ENCODE assay signal across 16 cellular contexts in the genomic region with DNA sequence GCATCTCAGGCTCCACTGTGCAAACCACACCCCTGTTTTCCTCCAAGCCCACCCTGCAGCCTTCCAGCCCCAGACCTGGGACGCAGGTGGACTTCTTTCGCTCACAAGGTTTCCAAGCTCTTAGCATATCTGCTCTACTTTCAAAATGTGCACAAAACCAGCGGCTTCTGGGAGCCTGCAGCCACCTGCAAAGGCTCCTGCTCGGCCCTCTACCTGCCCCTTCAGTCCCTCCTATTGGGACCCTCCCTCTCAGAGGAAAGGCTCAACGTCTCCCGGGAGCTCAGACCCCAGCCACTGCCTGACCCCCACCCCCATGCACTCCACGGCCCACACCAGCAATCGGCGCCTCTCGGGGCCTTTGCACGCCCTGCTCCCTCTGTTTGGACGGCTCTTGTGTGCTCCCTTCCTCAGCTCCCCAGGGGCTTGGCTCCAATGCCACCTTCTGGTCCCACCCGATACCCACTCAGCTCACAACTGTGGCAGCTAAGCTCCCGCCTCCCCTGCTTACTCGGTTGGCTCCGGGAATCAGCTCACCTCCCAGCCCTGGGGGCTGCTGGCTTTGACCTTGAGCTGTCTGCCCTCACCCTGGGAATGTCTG. TPM values are rescaled to one million over a fixed set of nuclear protein-coding genes. Genes with fewer than 3 reads are reported as not detected.
DNase-seq lines count a peak whose midpoint lies in the region; ATAC-seq and TF ChIP-seq lines count a peak whose summit lies in the region.
"Had no signal": no experiment of that assay in that cellular context is flagged by ENCODE, and none has a peak within 500 bp of the region (broad histone marks: within the 10 kb centered on the region; RNA-seq: fewer than 3 reads in every experiment).

No MANE protein-coding gene starts in this region.

- no peak for TF ChIP-seq POLR2A in tibial nerve (IDR thresholded peaks at IDR 0.05)

- H3K4me3 ChIP-seq in WERI-Rb-1 (ENCODE audit: low read depth, low read length) (no peak overlapping the region), lower lobe of right lung (no peak overlapping the region), tibial nerve (peak overlapping the region in 3 of 4 donors; percentile 28 to 58 (median 40))
- H3K4me3 ChIP-seq: cardiac muscle cell had no signal

- ATAC-seq in Right ventricle myocardium inferior (no peak), lower lobe of right lung (no peak)
- ATAC-seq: activated CD4-positive, CD25-positive, alpha-beta regulatory T cell treated with anti-CD3 and anti-CD28 coated beads, Interleukin-2, amount 50 U/mL, for 24 hours had no signal

- TF ChIP-seq EP300 in tibial nerve (IDR thresholded peaks at IDR 0.05): no peak

- TF ChIP-seq CTCF in WERI-Rb-1 (IDR thresholded peaks at IDR 0.05; ENCODE audit: low read depth, low read length): 0 out of 2 replicates have a peak, but pooled peaks have one; percentile 12
- TF ChIP-seq CTCF in lower lobe of right lung (IDR thresholded peaks at IDR 0.05): no peak
- no peak for TF ChIP-seq CTCF in tibial nerve (IDR thresholded peaks at IDR 0.05)

- H3K27ac ChIP-seq in WERI-Rb-1: no peak overlapping the region
- H3K27ac ChIP-seq in lower lobe of right lung: no peak overlapping the region
- peak overlapping the region; percentile 58 to 86 (median 68) for H3K27ac ChIP-seq in tibial nerve
- H3K27ac ChIP-seq: cardiac muscle cell, neutrophil had no signal

- H3K4me1 ChIP-seq in lower lobe of right lung (peaks cover 12% of the 10 kb centered on the region), tibial nerve (peaks cover 0 to 53% (median 9%) of the 10 kb centered on the region in 4 donors)

- intact Hi-C loops in Right ventricle myocardium inferior (cut with DNase I) (no loop called here), cardiac septum (cut with DNase I) (no loop called here), lower lobe of right lung (cut with DNase I) (no loop called here)

- WGBS in tibial nerve, 2 donors: 39 to 47% methylated on average over 16 of the region's 16 CpGs

- H3K36me3 ChIP-seq in WERI-Rb-1 (no peaks in the 10 kb centered on the region), lower lobe of right lung (no peaks in the 10 kb centered on the region), tibial nerve (no peaks in the 10 kb centered on the region)
- H3K36me3 ChIP-seq: cardiac muscle cell, neutrophil had no signal

- H3K27me3 ChIP-seq in WERI-Rb-1 (ENCODE audit: insufficient read depth, low read depth, severe bottlenecking) (peaks cover 90% of the 10 kb centered on the region), lower lobe of right lung (ENCODE audit: low read depth) (peaks cover 90% of the 10 kb centered on the region), tibial nerve (peaks cover 0 to 78% of the 10 kb centered on the region in 2 donors)

- H3K9me3 ChIP-seq in WERI-Rb-1 (ENCODE audit: severe bottlenecking): no peaks in the 10 kb centered on the region
- no peaks in the 10 kb centered on the region for H3K9me3 ChIP-seq in lower lobe of right lung
- H3K9me3 ChIP-seq in tibial nerve: no peaks in the 10 kb centered on the region
- H3K9me3 ChIP-seq: neutrophil had no signal

- peak; percentile 35 for DNase-seq in Right ventricle myocardium inferior (ENCODE audit: missing footprints)
- DNase-seq in cardiac septum (ENCODE audit: low spot score): no peak
- DNase-seq in WERI-Rb-1: no peak
- peak; percentile 27 for DNase-seq in lower lobe of right lung
- DNase-seq in tibial nerve (ENCODE audit: low spot score in 2 of 2): no peak
- DNase-seq in NCI-H69 (lab: John Stamatoyannopoulos, UW): no peak
- DNase-seq in NCI-H2107 (lab: John Stamatoyannopoulos, UW): no peak
- DNase-seq in NCI-H1436 (lab: John Stamatoyannopoulos, UW): no peak
- DNase-seq: activated CD8-positive, alpha-beta memory T cell treated with anti-CD3 and anti-CD28 coated beads, Interleukin-2, amount 50 U/mL, for 4 hours; Calu3; head of caudate nucleus; NCI-H146; NCI-H446 had no signal

RNA-seq across cellular contexts. Expression of gene SLC9A3, which starts 1.0 kb away (rescaled TPM):
- total RNA-seq in Right ventricle myocardium inferior (1.1 TPM), cardiac septum (1.0 TPM), lower lobe of right lung (1.1 TPM), tibial nerve (10 to 100 TPM; 11.4 to 32.7 (median 17.9) TPM)

Comparison
In these comparisons a context has a peak if more than half of its experiments do, and no peak if none do; other contexts are left out.
1. DNase-seq: peak in Right ventricle myocardium inferior (single experiment) and lower lobe of right lung (single experiment); none in cardiac septum (single experiment), WERI-Rb-1 (single experiment), tibial nerve (0 of 2), NCI-H69 (single experiment), NCI-H2107 (single experiment) and NCI-H1436 (single experiment).
2. H3K27ac ChIP-seq: peak in tibial nerve (4 of 4); none in WERI-Rb-1 (single experiment) and lower lobe of right lung (single experiment).
3. H3K4me3 ChIP-seq: peak in tibial nerve (3 of 4); none in WERI-Rb-1 (single experiment) and lower lobe of right lung (single experiment).